20 cellular contexts compared by ENCODE assay signal in the genomic region with DNA sequence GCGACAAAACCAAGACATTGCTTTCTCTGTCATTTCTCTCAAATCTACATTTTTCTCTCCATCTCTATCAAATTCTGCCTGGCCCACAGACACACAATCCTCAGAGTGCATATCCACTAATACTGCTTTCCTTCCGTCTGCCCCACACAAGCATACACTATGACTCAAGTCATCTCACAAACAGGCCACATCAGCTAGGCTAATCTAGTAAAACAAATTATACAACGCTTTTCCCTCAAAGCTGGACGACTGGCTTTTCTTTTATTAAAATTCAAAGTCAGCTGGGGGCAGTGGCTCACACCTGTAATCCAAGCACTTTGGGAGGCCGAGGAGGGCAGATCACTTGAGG.
DNase-seq lines count a peak whose midpoint lies in the region; ATAC-seq and TF ChIP-seq lines count a peak whose summit lies in the region.
"Had no signal": no experiment of that assay in that cellular context is flagged by ENCODE, and none has a peak within 500 bp of the region (broad histone marks: within the 10 kb centered on the region; RNA-seq: fewer than 3 reads in every experiment).

No MANE protein-coding gene starts in this region.

- no peak for ATAC-seq in activated T-cell treated with anti-CD3 and anti-CD28 coated beads, Interleukin-2, amount 50 U/mL, for 72 hours (replicated peaks in 1 of 2)
- ATAC-seq in body of pancreas, result no peak
- peak; percentile 31 to 42 for ATAC-seq in stimulated activated naive B cell treated with anti-CD40 and anti-IgM and Interleukin-4, amounts not matched to agents 10 μg/mL and 1 μg/mL and 100 μg/mL, for 72 hours (replicated peaks)
- no peak for ATAC-seq in aorta (ENCODE audit: low FRiP score)
- ATAC-seq: PC-3 had no signal

- peak overlapping the region; percentile 16 for H3K27ac Mint-ChIP-seq in activated T-cell treated with anti-CD3 and anti-CD28 coated beads, Interleukin-2, amount 50 U/mL, for 24 hours
- H3K27ac Mint-ChIP-seq in activated T-cell treated with anti-CD3 and anti-CD28 coated beads, Interleukin-2, amount 50 U/mL, for 72 hours, result no peak overlapping the region
- no peak overlapping the region for H3K27ac Mint-ChIP-seq in stimulated activated naive B cell treated with anti-CD40 and anti-IgM and Interleukin-4, amounts not matched to agents 10 μg/mL and 1 μg/mL and 100 μg/mL, for 72 hours

- no peak overlapping the region for H3K4me3 Mint-ChIP-seq in activated T-cell treated with anti-CD3 and anti-CD28 coated beads, Interleukin-2, amount 50 U/mL, for 24 hours
- no peak overlapping the region for H3K4me3 Mint-ChIP-seq in activated T-cell treated with anti-CD3 and anti-CD28 coated beads, Interleukin-2, amount 50 U/mL, for 72 hours
- H3K4me3 Mint-ChIP-seq in stimulated activated naive B cell treated with anti-CD40 and anti-IgM and Interleukin-4, amounts not matched to agents 10 μg/mL and 1 μg/mL and 100 μg/mL, for 72 hours, result no peak overlapping the region
- H3K4me3 Mint-ChIP-seq: IgD-negative memory B cell had no signal

- H3K4me1 Mint-ChIP-seq in activated T-cell treated with anti-CD3 and anti-CD28 coated beads, Interleukin-2, amount 50 U/mL, for 24 hours (ENCODE audit: low read depth), result peaks cover 46% of the 10 kb centered on the region
- peaks cover 47% of the 10 kb centered on the region for H3K4me1 Mint-ChIP-seq in activated T-cell treated with anti-CD3 and anti-CD28 coated beads, Interleukin-2, amount 50 U/mL, for 72 hours (ENCODE audit: low read depth)
- H3K4me1 Mint-ChIP-seq in stimulated activated naive B cell treated with anti-CD40 and anti-IgM and Interleukin-4, amounts not matched to agents 10 μg/mL and 1 μg/mL and 100 μg/mL, for 72 hours, result peaks cover 34 to 60% of the 10 kb centered on the region in 2 donors

- no peak overlapping the region for H3K4me3 ChIP-seq in HL-60 (replicated peaks; ENCODE audit: insufficient read depth, low read length)
- H3K4me3 ChIP-seq in body of pancreas, result no peak overlapping the region
- H3K4me3 ChIP-seq in aorta (ENCODE audit: low read length in 2 of 2), result no peak overlapping the region
- H3K4me3 ChIP-seq: SJCRH30 had no signal

- no peaks in the 10 kb centered on the region for H3K36me3 ChIP-seq in body of pancreas (replicated peaks in 1 of 2; ENCODE audit: insufficient read depth in 1 of 2, low read depth in 2 of 2)
- H3K36me3 ChIP-seq in aorta (ENCODE audit: control insufficient read depth in 1 of 2, insufficient read depth in 2 of 2, low read length in 1 of 2), result no peaks in the 10 kb centered on the region
- H3K36me3 ChIP-seq: SJCRH30 had no signal

- TF ChIP-seq CTCF in HL-60 (IDR thresholded peaks at IDR 0.05; ENCODE audit: insufficient read depth, low read length) (no peak), body of pancreas (IDR thresholded peaks at IDR 0.05) (no peak)

- no peak for DNase-seq in activated T-cell treated with anti-CD3 and anti-CD28 coated beads, Interleukin-2, amount 50 U/mL, for 24 hours
- no peak for DNase-seq in activated T-cell treated with anti-CD3 and anti-CD28 coated beads, Interleukin-2, amount 50 U/mL, for 72 hours
- no peak for DNase-seq in HL-60 (ENCODE audit: low read depth in 1 of 2, low spot score in 1 of 2)
- no peak for DNase-seq in body of pancreas
- DNase-seq in stimulated activated naive B cell treated with anti-CD40 and anti-IgM and Interleukin-4, amounts not matched to agents 10 μg/mL and 1 μg/mL and 100 μg/mL, for 72 hours, result no peak
- DNase-seq in NCI-H526 treated with DMSO at 0.1 percent for 48 hours (lab: John Stamatoyannopoulos, UW), result no peak
- no peak for DNase-seq in UCSD-AML1 (lab: John Stamatoyannopoulos, UW; ENCODE audit: unreplicated experiment)
- no peak for DNase-seq in aorta
- DNase-seq: C1 segment of cervical spinal cord; DMS 273 treated with DMSO at 0.1 percent for 48 hours; MM.1S; NCI-H1105; NCI-H2081; NCI-H2171 treated with DMSO at 0.1 percent for 48 hours; NCI-H748 treated with DMSO at 0.1 percent for 48 hours; NK-92 treated with Interleukin-12 subunit alpha and Interleukin-12 subunit beta, amount 100 ng/mL, for 24 hours; PC-3; RPMI8226; SJCRH30 had no signal

- H3K9me3 ChIP-seq in body of pancreas (no peaks in the 10 kb centered on the region), aorta (ENCODE audit: control insufficient read depth, low read length) (no peaks in the 10 kb centered on the region)
- H3K9me3 ChIP-seq: SJCRH30 had no signal

- 71 to 85% methylated on average over 5 of the region's 5 CpGs for WGBS in body of pancreas, 2 donors
- 91 to 92% methylated on average over 5 of the region's 5 CpGs for WGBS in aorta, 2 donors

- H3K36me3 Mint-ChIP-seq in activated T-cell treated with anti-CD3 and anti-CD28 coated beads, Interleukin-2, amount 50 U/mL, for 24 hours (ENCODE audit: low read depth), result no peaks in the 10 kb centered on the region
- H3K36me3 Mint-ChIP-seq in activated T-cell treated with anti-CD3 and anti-CD28 coated beads, Interleukin-2, amount 50 U/mL, for 72 hours (ENCODE audit: insufficient read depth in 2 of 2), result no peaks in the 10 kb centered on the region
- no peaks in the 10 kb centered on the region for H3K36me3 Mint-ChIP-seq in stimulated activated naive B cell treated with anti-CD40 and anti-IgM and Interleukin-4, amounts not matched to agents 10 μg/mL and 1 μg/mL and 100 μg/mL, for 72 hours

- TF ChIP-seq POLR2A in body of pancreas (IDR thresholded peaks at IDR 0.05), result no peak

- H3K27me3 Mint-ChIP-seq in activated T-cell treated with anti-CD3 and anti-CD28 coated beads, Interleukin-2, amount 50 U/mL, for 24 hours, result no peaks in the 10 kb centered on the region
- H3K27me3 Mint-ChIP-seq in activated T-cell treated with anti-CD3 and anti-CD28 coated beads, Interleukin-2, amount 50 U/mL, for 72 hours (ENCODE audit: low read depth), result peaks cover 6% of the 10 kb centered on the region
- H3K27me3 Mint-ChIP-seq in stimulated activated naive B cell treated with anti-CD40 and anti-IgM and Interleukin-4, amounts not matched to agents 10 μg/mL and 1 μg/mL and 100 μg/mL, for 72 hours, result no peaks in the 10 kb centered on the region
- H3K27me3 Mint-ChIP-seq: IgD-negative memory B cell had no signal

- intact Hi-C loops in body of pancreas (cut with DNase I), result loop anchor here (10.0 kb wide), 1 partner anchor 61 kb away; no protein-coding TSS in a partner anchor
- intact Hi-C loops in aorta (cut with DNase I), result no loop called here

- no peaks in the 10 kb centered on the region for H3K9me3 Mint-ChIP-seq in activated T-cell treated with anti-CD3 and anti-CD28 coated beads, Interleukin-2, amount 50 U/mL, for 24 hours
- H3K9me3 Mint-ChIP-seq in activated T-cell treated with anti-CD3 and anti-CD28 coated beads, Interleukin-2, amount 50 U/mL, for 72 hours, result no peaks in the 10 kb centered on the region
- no peaks in the 10 kb centered on the region for H3K9me3 Mint-ChIP-seq in stimulated activated naive B cell treated with anti-CD40 and anti-IgM and Interleukin-4, amounts not matched to agents 10 μg/mL and 1 μg/mL and 100 μg/mL, for 72 hours
- H3K9me3 Mint-ChIP-seq: IgD-negative memory B cell had no signal

- H3K27me3 ChIP-seq in HL-60 (ENCODE audit: insufficient read depth, poor library complexity, severe bottlenecking), result no peaks in the 10 kb centered on the region
- H3K27me3 ChIP-seq in body of pancreas, result no peaks in the 10 kb centered on the region
- H3K27me3 ChIP-seq in aorta (ENCODE audit: control insufficient read depth in 1 of 2, insufficient read depth in 2 of 2, low read length in 1 of 2), result no peaks in the 10 kb centered on the region
- H3K27me3 ChIP-seq: SJCRH30 had no signal

- H3K4me1 ChIP-seq in body of pancreas, result peaks cover 34% of the 10 kb centered on the region
- no peaks in the 10 kb centered on the region for H3K4me1 ChIP-seq in aorta (ENCODE audit: control insufficient read depth in 1 of 2, insufficient read depth in 2 of 2, low read length in 2 of 2)

- H3K27ac ChIP-seq in HL-60 (replicated peaks) (peak overlapping the region; percentile 72), body of pancreas (peak overlapping the region; percentile 32 to 82 (median 54)), aorta (ENCODE audit: low read depth in 1 of 2, low read length in 2 of 2) (no peak overlapping the region)
- H3K27ac ChIP-seq: SJCRH30 had no signal

Comparison
In these comparisons a context has a peak if more than half of its experiments do, and no peak if none do; other contexts are left out.
1. ATAC-seq: peak in stimulated activated naive B cell treated with anti-CD40 and anti-IgM and Interleukin-4, amounts not matched to agents 10 μg/mL and 1 μg/mL and 100 μg/mL, for 72 hours (2 of 2); none in activated T-cell treated with anti-CD3 and anti-CD28 coated beads, Interleukin-2, amount 50 U/mL, for 72 hours (0 of 2), body of pancreas (single experiment) and aorta (single experiment).
2. H3K27ac ChIP-seq: peak in HL-60 (single experiment) and body of pancreas (4 of 4); none in aorta (0 of 2).